Comparison of ENCODE assay signal across 8 cellular contexts in the genomic region with DNA sequence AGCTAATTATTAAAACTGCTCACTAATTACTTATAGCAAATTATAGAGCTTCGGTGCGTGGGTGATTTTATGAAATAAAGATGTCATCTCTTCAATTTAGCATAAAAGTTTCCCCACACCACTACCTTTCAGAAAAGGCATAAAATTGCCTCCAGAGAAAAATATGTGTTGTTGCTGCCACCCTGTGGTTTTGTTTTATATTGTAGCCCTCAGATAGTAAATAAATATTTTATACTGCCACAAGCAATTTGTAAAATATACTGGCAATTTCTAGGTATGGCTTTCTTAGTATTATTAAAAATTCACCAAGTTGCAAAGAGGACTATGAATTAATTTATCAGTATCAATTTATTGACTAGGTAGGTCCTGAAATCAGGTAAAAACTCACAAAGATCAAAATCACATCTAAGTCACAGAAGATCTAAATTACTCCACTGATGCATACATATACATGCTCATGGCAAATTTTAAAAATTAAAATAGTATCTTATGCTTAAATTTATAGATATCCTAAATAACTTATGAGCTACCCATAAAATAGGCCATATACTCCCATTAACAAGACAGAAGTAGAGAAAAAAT. TPM values are rescaled to one million over a fixed set of nuclear protein-coding genes. Genes with fewer than 3 reads are reported as not detected.
DNase-seq lines count a peak whose midpoint lies in the region; ATAC-seq and TF ChIP-seq lines count a peak whose summit lies in the region.

No MANE protein-coding gene starts in this region.

- ATAC-seq in CD4-positive, CD25-positive, alpha-beta regulatory T cell (ENCODE audit: low read depth in 2 of 2), result no peak
- ATAC-seq in T-helper 17 cell, result no peak

- H3K4me2 ChIP-seq in parathyroid adenoma (ENCODE audit: low read length), result no peak overlapping the region

- H3K36me3 ChIP-seq in CD4-positive, CD25-positive, alpha-beta regulatory T cell (ENCODE audit: control insufficient read depth, insufficient read depth, low read length), result no peaks in the 10 kb centered on the region
- H3K36me3 ChIP-seq in colonic mucosa, result no peaks in the 10 kb centered on the region
- no peaks in the 10 kb centered on the region for H3K36me3 ChIP-seq in parathyroid adenoma (ENCODE audit: control insufficient read depth, insufficient read depth, low read length)

- H3K4me1 Mint-ChIP-seq in CD4-positive, CD25-positive, alpha-beta regulatory T cell, result no peaks in the 10 kb centered on the region
- no peaks in the 10 kb centered on the region for H3K4me1 Mint-ChIP-seq in T-helper 17 cell

- H3K4me1 ChIP-seq in CD4-positive, CD25-positive, alpha-beta regulatory T cell (ENCODE audit: control insufficient read depth, insufficient read depth, low read length, poor library complexity, severe bottlenecking), result no peaks in the 10 kb centered on the region
- H3K4me1 ChIP-seq in colonic mucosa (no peaks in the 10 kb centered on the region), parathyroid adenoma (no peaks in the 10 kb centered on the region)

- peaks cover under 1% of the 10 kb centered on the region for H3K36me3 Mint-ChIP-seq in CD4-positive, CD25-positive, alpha-beta regulatory T cell
- no peaks in the 10 kb centered on the region for H3K36me3 Mint-ChIP-seq in T-helper 17 cell (ENCODE audit: low read depth)

- no peak overlapping the region for H3K4me3 Mint-ChIP-seq in CD4-positive, CD25-positive, alpha-beta regulatory T cell
- H3K4me3 Mint-ChIP-seq in T-helper 17 cell, result no peak overlapping the region

- H3K9me3 Mint-ChIP-seq in CD4-positive, CD25-positive, alpha-beta regulatory T cell, result peaks cover 0 to 3% (median 0%) of the 10 kb centered on the region in 7 donors

- DNase-seq in CD4-positive, CD25-positive, alpha-beta regulatory T cell, result peak in 2 of 3 donors; percentile 10 to 41
- peak; percentile 43 for DNase-seq in GM20000 (ENCODE audit: low spot score)
- DNase-seq in NCI-H2196 treated with DMSO at 0.1 percent for 48 hours (lab: John Stamatoyannopoulos, UW; ENCODE audit: unreplicated experiment), result peak; percentile 10
- DNase-seq in colonic mucosa, result no peak
- no peak for DNase-seq in NCI-H187 treated with DMSO at 0.1 percent for 48 hours (lab: John Stamatoyannopoulos, UW)
- no peak for DNase-seq in T-helper 17 cell
- DNase-seq in mucosa of gallbladder (ENCODE audit: low spot score), result no peak

- H3K27me3 ChIP-seq in CD4-positive, CD25-positive, alpha-beta regulatory T cell (ENCODE audit: control insufficient read depth, insufficient read depth, low read length), result peaks cover 3% of the 10 kb centered on the region
- H3K27me3 ChIP-seq in colonic mucosa (no peaks in the 10 kb centered on the region), parathyroid adenoma (ENCODE audit: control insufficient read depth, insufficient read depth, low read length) (no peaks in the 10 kb centered on the region)

- no peak overlapping the region for H2AFZ ChIP-seq in parathyroid adenoma

- H3K27ac Mint-ChIP-seq in CD4-positive, CD25-positive, alpha-beta regulatory T cell, result no peak overlapping the region
- no peak overlapping the region for H3K27ac Mint-ChIP-seq in T-helper 17 cell

- H3K27me3 Mint-ChIP-seq in CD4-positive, CD25-positive, alpha-beta regulatory T cell, result peaks cover 15% of the 10 kb centered on the region
- H3K27me3 Mint-ChIP-seq in T-helper 17 cell, result peaks cover 7% of the 10 kb centered on the region

- H3K9ac ChIP-seq in colonic mucosa (ENCODE audit: low read depth in 2 of 2, low read length in 2 of 2), result no peak overlapping the region
- H3K9ac ChIP-seq in parathyroid adenoma, result no peak overlapping the region

- TF ChIP-seq CTCF in GM20000 (IDR thresholded peaks at IDR 0.05; ENCODE audit: extremely low read depth, missing control alignments) (no peak), colonic mucosa (IDR thresholded peaks at IDR 0.05) (peak; percentile 36), parathyroid adenoma (IDR thresholded peaks at IDR 0.05) (peak; percentile 46)

- H3K9me3 ChIP-seq in CD4-positive, CD25-positive, alpha-beta regulatory T cell (ENCODE audit: control insufficient read depth in 2 of 2, low read length in 2 of 2), result no peaks in the 10 kb centered on the region
- no peaks in the 10 kb centered on the region for H3K9me3 ChIP-seq in colonic mucosa
- no peaks in the 10 kb centered on the region for H3K9me3 ChIP-seq in parathyroid adenoma (ENCODE audit: control insufficient read depth, low read length)
- H3K9me3 ChIP-seq in T-helper 17 cell (ENCODE audit: control insufficient read depth, low read length, poor library complexity, severe bottlenecking), result no peaks in the 10 kb centered on the region

- no peak overlapping the region for H3K4me3 ChIP-seq in CD4-positive, CD25-positive, alpha-beta regulatory T cell (ENCODE audit: low read depth, low read length)
- H3K4me3 ChIP-seq in colonic mucosa (no peak overlapping the region), parathyroid adenoma (ENCODE audit: low read depth, low read length) (no peak overlapping the region)

- H3K79me2 ChIP-seq in parathyroid adenoma, result no peaks in the 10 kb centered on the region

- H3K27ac ChIP-seq in CD4-positive, CD25-positive, alpha-beta regulatory T cell (ENCODE audit: insufficient read depth, low read length, poor library complexity, severe bottlenecking), result no peak overlapping the region
- no peak overlapping the region for H3K27ac ChIP-seq in colonic mucosa
- H3K27ac ChIP-seq in parathyroid adenoma, result no peak overlapping the region

- intact Hi-C loops in colonic mucosa (cut with DNase I), result no loop called here

RNA-seq across cellular contexts. Expression of a gene that starts 26.5 kb away (rescaled TPM):
- total RNA-seq in CD4-positive, CD25-positive, alpha-beta regulatory T cell, result 15.8 TPM
- 10 to 100 TPM; 33.2 to 43.6 (median 34.5) TPM for polyA plus RNA-seq in CD4-positive, CD25-positive, alpha-beta regulatory T cell
- total RNA-seq in colonic mucosa (10 to 100 TPM; 16.0 to 48.3 TPM), T-helper 17 cell (10 to 100 TPM; 22.1 to 22.7 TPM), mucosa of gallbladder (21.1 TPM)

Comparison
In these comparisons a context has a peak if more than half of its experiments do, and no peak if none do; other contexts are left out.
1. DNase-seq: peak in CD4-positive, CD25-positive, alpha-beta regulatory T cell (2 of 3), GM20000 (single experiment) and NCI-H2196 treated with DMSO at 0.1 percent for 48 hours (single experiment); none in colonic mucosa (single experiment), NCI-H187 treated with DMSO at 0.1 percent for 48 hours (single experiment), T-helper 17 cell (0 of 3) and mucosa of gallbladder (single experiment).